ENCODE assay signal across 18 cellular contexts in genomic region chr2:241295326-241296095, GRCh38. TPM values are rescaled to one million over a fixed set of nuclear protein-coding genes. Genes with fewer than 3 reads are reported as not detected.
DNase-seq lines count a peak whose midpoint lies in the region; TF ChIP-seq lines count a peak whose summit lies in the region.
"Had no signal": no experiment of that assay in that cellular context is flagged by ENCODE, and none has a peak within 500 bp of the region (broad histone marks: within the 10 kb centered on the region; RNA-seq: fewer than 3 reads in every experiment).

No MANE protein-coding gene starts in this region.

- H3K36me3 ChIP-seq in mesenchymal stem cell (ENCODE audit: control insufficient read depth in 1 of 2, insufficient read depth in 2 of 2, low read depth in 1 of 2, low read length in 2 of 2) = peaks cover 8 to 13% of the 10 kb centered on the region in 2 experiments
- H3K36me3 ChIP-seq in SK-N-SH (replicated peaks in 1 of 2; ENCODE audit: control insufficient read depth in 1 of 2, insufficient read depth in 2 of 2, low read length in 1 of 2) = peaks cover 7 to 15% of the 10 kb centered on the region in 2 experiments

- H3K9me3 ChIP-seq in H9 (ENCODE audit: control insufficient read depth, low read depth, low read length) (no peaks in the 10 kb centered on the region), mesenchymal stem cell (ENCODE audit: control insufficient read depth, low read length) (no peaks in the 10 kb centered on the region), SK-N-SH (no peaks in the 10 kb centered on the region)
- H3K9me3 ChIP-seq: A549, HAP-1 had no signal

- H2BK120ac ChIP-seq in H9 (ENCODE audit: low read depth, low read length, poor library complexity, severe bottlenecking) (no peak overlapping the region), mesenchymal stem cell (ENCODE audit: low read depth, low read length) (no peak overlapping the region)

- H2BK12ac ChIP-seq in H9 (ENCODE audit: insufficient read length, low read depth, low read length) (no peak overlapping the region), mesenchymal stem cell (ENCODE audit: low read length in 2 of 2) (no peak overlapping the region)

- H3K4ac ChIP-seq in H9 (ENCODE audit: low read depth, low read length) (no peak overlapping the region), mesenchymal stem cell (ENCODE audit: low read depth in 1 of 2, low read length in 2 of 2) (no peak overlapping the region)

- no peak for TF ChIP-seq RAD21 in SK-N-SH (IDR thresholded peaks at IDR 0.05; ENCODE audit: low read length)

- H4K8ac ChIP-seq in H9 (replicated peaks; ENCODE audit: insufficient read length, low read depth, low read length) (no peak overlapping the region), mesenchymal stem cell (ENCODE audit: low read length) (no peak overlapping the region)

- H3K4me2 ChIP-seq in H9 (ENCODE audit: insufficient read depth, insufficient read length, low read length) (no peak overlapping the region), mesenchymal stem cell (ENCODE audit: low read length, poor library complexity, severe bottlenecking) (no peak overlapping the region), SK-N-SH (no peak overlapping the region)
- H3K4me2 ChIP-seq: A549 had no signal

- no peak overlapping the region for H2BK5ac ChIP-seq in H9 (ENCODE audit: insufficient read length, low read length)
- no peak overlapping the region for H2BK5ac ChIP-seq in mesenchymal stem cell (ENCODE audit: low read depth, low read length, poor library complexity, severe bottlenecking)

- no peak overlapping the region for H3K4me3 Mint-ChIP-seq in H9
- no peak overlapping the region for H3K4me3 Mint-ChIP-seq in activated naive CD8-positive, alpha-beta T cell treated with anti-CD3 and anti-CD28 coated beads for 36 hours
- H3K4me3 Mint-ChIP-seq: CD4-positive, CD25-positive, alpha-beta regulatory T cell had no signal

- peaks cover 3% of the 10 kb centered on the region for H3F3A ChIP-seq in SK-N-SH (replicated peaks; ENCODE audit: insufficient read depth)

- WGBS in H9 (ENCODE audit: extremely low coverage, insufficient read length, low lambda C conversion rate) = no CpG with 5 or more reads among the region's 7 CpGs
- WGBS in mesenchymal stem cell = 88% methylated on average over 4 of the region's 7 CpGs
- 97% methylated on average over 7 of the region's 7 CpGs for WGBS in SK-N-SH (ENCODE audit: low lambda C conversion rate)

- H3K4me1 Mint-ChIP-seq in H9 = peaks cover 10 to 16% of the 10 kb centered on the region in 2 experiments
- peaks cover 39% of the 10 kb centered on the region for H3K4me1 Mint-ChIP-seq in activated naive CD8-positive, alpha-beta T cell treated with anti-CD3 and anti-CD28 coated beads for 36 hours

- no peak overlapping the region for H2AFZ ChIP-seq in H9 (ENCODE audit: low read length)
- H2AFZ ChIP-seq in mesenchymal stem cell (ENCODE audit: low read depth, low read length) = no peak overlapping the region
- H2AFZ ChIP-seq in SK-N-SH (ENCODE audit: low read depth) = no peak overlapping the region

- TF ChIP-seq CTCF in AG10803 (conservative IDR thresholded peaks at IDR 0.05; ENCODE audit: low read length) (peak; percentile 22; the same call in 1 of the 2 replicates), H9 (conservative IDR thresholded peaks at IDR 0.05) (0 out of 3 replicates have a peak, but pooled peaks have one; percentile 13), SK-N-SH (IDR thresholded peaks at IDR 0.05) (no peak)

- no peaks in the 10 kb centered on the region for H3K4me1 ChIP-seq in H9 (ENCODE audit: insufficient read depth, low read length)
- peaks cover 10% of the 10 kb centered on the region for H3K4me1 ChIP-seq in mesenchymal stem cell (ENCODE audit: control insufficient read depth, insufficient read depth, low read depth, low read length)
- peaks cover 5 to 10% of the 10 kb centered on the region in 2 experiments; a peak in 2 of 4 replicates for H3K4me1 ChIP-seq in SK-N-SH (ENCODE audit: control insufficient read depth in 1 of 2, insufficient read depth in 2 of 2, low read depth in 1 of 2, low read length in 1 of 2)
- H3K4me1 ChIP-seq: HAP-1 had no signal

- no peak overlapping the region for H3K18ac ChIP-seq in H9 (ENCODE audit: insufficient read length, low read depth, low read length)
- H3K18ac ChIP-seq in mesenchymal stem cell (ENCODE audit: low read depth in 1 of 2, low read length in 2 of 2) = no peak overlapping the region

- no peak overlapping the region for H3K56ac ChIP-seq in H9 (ENCODE audit: insufficient read length, low read depth, low read length)

- H4K20me1 ChIP-seq in H9 (ENCODE audit: control insufficient read depth, insufficient read depth, insufficient read length) (no peaks in the 10 kb centered on the region), SK-N-SH (ENCODE audit: insufficient read depth) (peaks cover 90% of the 10 kb centered on the region)

- peaks cover 4 to 11% (median 6%) of the 10 kb centered on the region in 3 experiments; a peak in 4 of 7 replicates for H3K36me3 Mint-ChIP-seq in H9 (ENCODE audit: insufficient read depth in 1 of 3, low read depth in 3 of 3)
- peaks cover 11% of the 10 kb centered on the region for H3K36me3 Mint-ChIP-seq in activated naive CD8-positive, alpha-beta T cell treated with anti-CD3 and anti-CD28 coated beads for 36 hours

- peaks cover 43% of the 10 kb centered on the region; the same call in 1 of the 2 replicates for H3K79me2 ChIP-seq in H9 (ENCODE audit: insufficient read depth, low read length)
- H3K79me2 ChIP-seq in SK-N-SH (ENCODE audit: insufficient read depth) = peaks cover 98% of the 10 kb centered on the region

- TF ChIP-seq EP300 in SK-N-SH (IDR thresholded peaks at IDR 0.05; ENCODE audit: borderline replicate concordance in 1 of 2, low read depth in 1 of 2, low read length in 1 of 2) = no peak

- no peak overlapping the region for H4K5ac ChIP-seq in H9 (ENCODE audit: insufficient read length, low read depth, low read length)

- H2AK5ac ChIP-seq in H9 (ENCODE audit: insufficient read length, low read length) = no peak overlapping the region
- no peak overlapping the region for H2AK5ac ChIP-seq in mesenchymal stem cell (ENCODE audit: low read length, severe bottlenecking)

- POLR2A ChIA-PET in SK-N-SH (lab: Yijun Ruan, JAX) = no interaction called here

- H3K9me2 ChIP-seq in SK-N-SH = no peaks in the 10 kb centered on the region

- H3K23me2 ChIP-seq in H9 (ENCODE audit: insufficient read length, low read depth, low read length, poor library complexity, severe bottlenecking) = no peaks in the 10 kb centered on the region

- H3K27me3 ChIP-seq in H9 (ENCODE audit: insufficient read depth, low read length) = no peaks in the 10 kb centered on the region
- no peaks in the 10 kb centered on the region for H3K27me3 ChIP-seq in mesenchymal stem cell (ENCODE audit: control insufficient read depth in 1 of 2, insufficient read depth in 1 of 2, low read length in 2 of 2)
- no peaks in the 10 kb centered on the region for H3K27me3 ChIP-seq in SK-N-SH (ENCODE audit: insufficient read depth)

- H3T11ph ChIP-seq in H9 (ENCODE audit: low read length) = no peak overlapping the region

- H3K23ac ChIP-seq in H9 (ENCODE audit: insufficient read length, low read depth, low read length) (no peak overlapping the region), mesenchymal stem cell (ENCODE audit: low read length in 2 of 2) (no peak overlapping the region)

- H3K14ac ChIP-seq in H9 (ENCODE audit: insufficient read depth, low read length) (no peak overlapping the region), mesenchymal stem cell (ENCODE audit: low read length in 2 of 2) (no peak overlapping the region)

- no peaks in the 10 kb centered on the region for H3K9me3 Mint-ChIP-seq in H9
- H3K9me3 Mint-ChIP-seq in activated naive CD8-positive, alpha-beta T cell treated with anti-CD3 and anti-CD28 coated beads for 36 hours = no peaks in the 10 kb centered on the region

- no peaks in the 10 kb centered on the region for H3K27me3 Mint-ChIP-seq in H9 (ENCODE audit: low read depth)
- H3K27me3 Mint-ChIP-seq in activated naive CD8-positive, alpha-beta T cell treated with anti-CD3 and anti-CD28 coated beads for 36 hours = no peaks in the 10 kb centered on the region
- H3K27me3 Mint-ChIP-seq: CD4-positive, CD25-positive, alpha-beta regulatory T cell had no signal

- CTCF ChIA-PET in SK-N-SH (lab: Yijun Ruan, JAX) = no interaction called here

- peak overlapping the region in 2 of 3 experiments; percentile 23 to 57; a peak in 2 of 7 replicates for H3K27ac Mint-ChIP-seq in H9
- H3K27ac Mint-ChIP-seq in activated naive CD8-positive, alpha-beta T cell treated with anti-CD3 and anti-CD28 coated beads for 36 hours = no peak overlapping the region

- H4K91ac ChIP-seq in H9 (ENCODE audit: insufficient read length, low read depth, low read length) (no peak overlapping the region), mesenchymal stem cell (ENCODE audit: low read length) (no peak overlapping the region)

- H3K27ac ChIP-seq in H9 (ENCODE audit: insufficient read length, low read depth, low read length) (no peak overlapping the region), caudate nucleus (ENCODE audit: low read depth, low read length) (peak overlapping the region; percentile 50), mesenchymal stem cell (ENCODE audit: low read length, poor library complexity, severe bottlenecking) (no peak overlapping the region), SK-N-SH (ENCODE audit: low read depth in 2 of 2, low read length in 1 of 2) (no peak overlapping the region)
- H3K27ac ChIP-seq: A549 had no signal

- H3K9ac ChIP-seq in H9 (ENCODE audit: extremely low read depth, insufficient read length, low read length) (no peak overlapping the region), mesenchymal stem cell (ENCODE audit: low read length) (peak overlapping the region; percentile 14), SK-N-SH (no peak overlapping the region)

- H3K79me1 ChIP-seq in H9 (ENCODE audit: insufficient read depth, low read depth, low read length, poor library complexity, severe bottlenecking) = peaks cover 7% of the 10 kb centered on the region
- peaks cover 7% of the 10 kb centered on the region for H3K79me1 ChIP-seq in mesenchymal stem cell (replicated peaks; ENCODE audit: low read length, poor library complexity, severe bottlenecking)

- H2BK15ac ChIP-seq in H9 (ENCODE audit: low read depth, low read length) = no peak overlapping the region
- H2BK15ac ChIP-seq in mesenchymal stem cell (ENCODE audit: low read depth, poor library complexity, severe bottlenecking) = no peak overlapping the region

- no peak overlapping the region for H2BK20ac ChIP-seq in H9 (ENCODE audit: low read depth, low read length, poor library complexity, severe bottlenecking)

- DNase-seq in AG10803 (ENCODE audit: low read depth) (peak; percentile 55), H9 (no peak), caudate nucleus (lab: John Stamatoyannopoulos, UW) (no peak), mesenchymal stem cell (no peak), iPS-NIHi7 (ENCODE audit: extremely low spot score) (no peak), SK-N-SH (no peak)
- no peak for DNase-seq in activated naive CD8-positive, alpha-beta T cell treated with anti-CD3 and anti-CD28 coated beads for 36 hours
- DNase-seq: AML-193; CD4-positive, CD25-positive, alpha-beta regulatory T cell; DMS79 treated with DMSO at 0.1 percent for 48 hours; GF-D8; Karpas-422; MM.1S; NCI-H187 treated with DMSO at 0.1 percent for 48 hours; NCI-H446; SHP77 treated with DMSO at 0.1 percent for 48 hours had no signal

- H3K4me3 ChIP-seq in AG10803 (ENCODE audit: low read length) (no peak overlapping the region), mesenchymal stem cell (ENCODE audit: insufficient read depth in 1 of 2, low read depth in 1 of 2, low read length in 2 of 2) (no peak overlapping the region), SK-N-SH (ENCODE audit: low read depth in 2 of 2, low read length in 1 of 2) (no peak overlapping the region)
- H3K4me3 ChIP-seq: A549, HAP-1 had no signal

RNA-seq across cellular contexts. Expression of gene HDLBP, which starts 20.0 kb away (rescaled TPM):
- 340 and 364 TPM in 2 replicates for total RNA-seq in H9 (2021)
- polyA plus RNA-seq in mesenchymal stem cell (2013, experiment 1 of 2) = 768 TPM
- 740 TPM for polyA plus RNA-seq in mesenchymal stem cell (2013, experiment 2 of 2)
- polyA plus RNA-seq in SK-N-SH (2012; rRNA removed) = 211 and 263 TPM in 2 replicates
- 190 and 208 TPM in 2 replicates for polyA plus RNA-seq in SK-N-SH (2012; cell fraction: cytosol; rRNA removed)
- 430 and 440 TPM in 2 replicates for polyA plus RNA-seq in SK-N-SH (2012; cell fraction: nucleus; rRNA removed)
- total RNA-seq in activated naive CD8-positive, alpha-beta T cell treated with anti-CD3 and anti-CD28 coated beads for 36 hours = 100 to 1,000 TPM; 272 to 286 TPM

RNA-seq across cellular contexts. Expression of gene SEPTIN2, which starts 20.2 kb away (rescaled TPM):
- total RNA-seq in H9 (2021) = 385 and 399 TPM in 2 replicates
- polyA plus RNA-seq in mesenchymal stem cell (2013, experiment 1 of 2) = 369 TPM
- 372 TPM for polyA plus RNA-seq in mesenchymal stem cell (2013, experiment 2 of 2)
- 226 and 330 TPM in 2 replicates for polyA plus RNA-seq in SK-N-SH (2012; rRNA removed)
- polyA plus RNA-seq in SK-N-SH (2012; cell fraction: cytosol; rRNA removed) = 307 and 361 TPM in 2 replicates
- 212 and 449 TPM in 2 replicates for polyA plus RNA-seq in SK-N-SH (2012; cell fraction: nucleus; rRNA removed)
- total RNA-seq in activated naive CD8-positive, alpha-beta T cell treated with anti-CD3 and anti-CD28 coated beads for 36 hours = 100 to 1,000 TPM; 263 to 265 TPM
